1 cellular context compared by ENCODE assay signal in genomic region chr1:225999227-225999911, GRCh38.
TF ChIP-seq lines count a peak whose summit lies in the region.

SDE2 (minus strand) TSS chr1:225999343; CDS start chr1:225999312, 31 bp downstream.

TF ChIP-seq in HepG2, 621 proteins besides CTCF, POLR2A, EP300 and RAD21 (continued from another document and continues in another):
- TF ChIP-seq PAXIP1 (CRISPR knock-in tag; conservative IDR thresholded peaks at IDR 0.05) (peak; percentile 80), ZBTB46 (CRISPR knock-in tag; IDR thresholded peaks at IDR 0.05; ENCODE audit: borderline replicate concordance) (no peak), SUZ12 (IDR thresholded peaks at IDR 0.05; ENCODE audit: low read depth, low read length) (no peak), PHF5A (CRISPR knock-in tag; IDR thresholded peaks at IDR 0.05; ENCODE audit: low read depth, unreplicated experiment) (no peak), RCOR2 (CRISPR knock-in tag; IDR thresholded peaks at IDR 0.05) (no peak), DNMT1 (CRISPR knock-in tag; IDR thresholded peaks at IDR 0.05) (no peak), SNAPC2 (CRISPR knock-in tag; IDR thresholded peaks at IDR 0.05) (0 out of 2 replicates have a peak, but pooled peaks have one; percentile 16), PLRG1 (conservative IDR thresholded peaks at IDR 0.05) (no peak), FOXJ3 (CRISPR knock-in tag; IDR thresholded peaks at IDR 0.05; ENCODE audit: borderline replicate concordance) (0 out of 2 replicates have a peak, but pooled peaks have one; percentile 14), POGZ (CRISPR knock-in tag; IDR thresholded peaks at IDR 0.05) (peak; percentile 87), ZNF407 (CRISPR knock-in tag; IDR thresholded peaks at IDR 0.05; ENCODE audit: not compliant biosample characterization) (peak; percentile 62), NFKBIZ (CRISPR knock-in tag; IDR thresholded peaks at IDR 0.05) (no peak), ELF4 (CRISPR knock-in tag; IDR thresholded peaks at IDR 0.05; ENCODE audit: borderline replicate concordance) (no peak), HNF4A (CRISPR knock-in tag; IDR thresholded peaks at IDR 0.05) (no peak), IRF9 (CRISPR knock-in tag; IDR thresholded peaks at IDR 0.05; ENCODE audit: borderline replicate concordance) (peak; percentile 53; the same call in 1 of the 2 replicates), ZNF879 (CRISPR knock-in tag; IDR thresholded peaks at IDR 0.05) (0 out of 2 replicates have a peak, but pooled peaks have one; percentile 39), ZNF569 (CRISPR knock-in tag; IDR thresholded peaks at IDR 0.05; ENCODE audit: borderline replicate concordance) (no peak), ATF2 (CRISPR knock-in tag; IDR thresholded peaks at IDR 0.05) (peak; percentile 39; the same call in 1 of the 2 replicates), PRPF4 (IDR thresholded peaks at IDR 0.05; ENCODE audit: low read depth, low read length, poor library complexity, severe bottlenecking) (no peak), JUNB (CRISPR knock-in tag; IDR thresholded peaks at IDR 0.05; ENCODE audit: borderline replicate concordance) (no peak), NPAS2 (CRISPR knock-in tag; IDR thresholded peaks at IDR 0.05; ENCODE audit: borderline replicate concordance) (no peak), MAX (IDR thresholded peaks at IDR 0.05) (peak; percentile 71), LCORL (IDR thresholded peaks at IDR 0.05) (no peak), LCORL (CRISPR knock-in tag; IDR thresholded peaks at IDR 0.05) (no peak; the same call in 1 of the 2 replicates), ZNF616 (CRISPR knock-in tag; IDR thresholded peaks at IDR 0.05; ENCODE audit: low read depth) (no peak), ZNF33B (CRISPR knock-in tag; IDR thresholded peaks at IDR 0.05) (no peak; the same call in 1 of the 2 replicates), ZNF468 (CRISPR knock-in tag; IDR thresholded peaks at IDR 0.05) (no peak), ZNF446 (CRISPR knock-in tag; IDR thresholded peaks at IDR 0.05) (no peak), ZNF704 (CRISPR knock-in tag; IDR thresholded peaks at IDR 0.05; ENCODE audit: borderline replicate concordance) (no peak), GATA4 (IDR thresholded peaks at IDR 0.05; ENCODE audit: borderline replicate concordance, low read depth) (peak; percentile 74), SMARCC2 (IDR thresholded peaks at IDR 0.05) (no peak), TRAFD1 (CRISPR knock-in tag; IDR thresholded peaks at IDR 0.05; ENCODE audit: borderline replicate concordance) (no peak), GABPA (IDR thresholded peaks at IDR 0.05; ENCODE audit: low read depth, low read length) (0 out of 2 replicates have a peak, but pooled peaks have one; percentile 32), GABPA (CRISPR knock-in tag; IDR thresholded peaks at IDR 0.05; ENCODE audit: low read depth) (peak; percentile 88), E2F1 (CRISPR knock-in tag; IDR thresholded peaks at IDR 0.05) (no peak), ETV6 (CRISPR knock-in tag; conservative IDR thresholded peaks at IDR 0.05) (no peak), ZBTB14 (CRISPR knock-in tag; IDR thresholded peaks at IDR 0.05) (peak; percentile 10; the same call in 1 of the 2 replicates), HHEX (CRISPR knock-in tag; IDR thresholded peaks at IDR 0.05) (no peak), NFATC3 (CRISPR knock-in tag; IDR thresholded peaks at IDR 0.05) (0 out of 2 replicates have a peak, but pooled peaks have one; percentile 24)
